In genomic region chr22:33325232-33326004, GRCh38 we compare ENCODE assay signal across 12 cellular contexts.
A peak's percentile ranks its signal among the peaks of the same experiment; 100 is the strongest.
DNase-seq lines count a peak whose midpoint lies in the region; ATAC-seq and TF ChIP-seq lines count a peak whose summit lies in the region.
"Had no signal": no experiment of that assay in that cellular context is flagged by ENCODE, and none has a peak within 500 bp of the region (broad histone marks: within the 10 kb centered on the region; RNA-seq: fewer than 3 reads in every experiment).

No MANE protein-coding gene starts in this region.

- H3K4me3 ChIP-seq in choroid plexus epithelial cell (ENCODE audit: low read depth, low read length) = no peak overlapping the region
- H3K4me3 ChIP-seq: cardiac muscle cell had no signal

- DNase-seq in DMS153 treated with DMSO at 0.1 percent for 48 hours (lab: John Stamatoyannopoulos, UW; ENCODE audit: unreplicated experiment) (peak; percentile 81), choroid plexus epithelial cell (ENCODE audit: low read depth) (peak; percentile 32), ecto neural progenitor cell (ENCODE audit: low spot score) (no peak), C1 segment of cervical spinal cord (lab: John Stamatoyannopoulos, UW) (no peak)
- DNase-seq in T-helper 2 cell treated with Interferon-gamma antibody and Interleukin-4, amounts not matched to agents 5 μg/mL and 100 μg/mL, for 36 hours (ENCODE audit: low spot score) = no peak
- DNase-seq: kidney, NCI-H1694, occipital lobe had no signal

- H3K27ac Mint-ChIP-seq in T-helper 2 cell treated with Interferon-gamma antibody and Interleukin-4, amounts not matched to agents 5 μg/mL and 100 μg/mL, for 36 hours = no peak overlapping the region

- ATAC-seq in GM18858 (IDR thresholded peaks at IDR 0.05; ENCODE audit: unreplicated experiment) (peak; percentile 60), HG03108 (IDR thresholded peaks at IDR 0.05; ENCODE audit: unreplicated experiment) (peak; percentile 56), HG02798 (IDR thresholded peaks at IDR 0.05; ENCODE audit: poor library complexity, unreplicated experiment) (no peak)

- no peak overlapping the region for H3K4me3 Mint-ChIP-seq in T-helper 2 cell treated with Interferon-gamma antibody and Interleukin-4, amounts not matched to agents 5 μg/mL and 100 μg/mL, for 36 hours

- no peaks in the 10 kb centered on the region for H3K9me3 Mint-ChIP-seq in T-helper 2 cell treated with Interferon-gamma antibody and Interleukin-4, amounts not matched to agents 5 μg/mL and 100 μg/mL, for 36 hours

- TF ChIP-seq CTCF in choroid plexus epithelial cell (conservative IDR thresholded peaks at IDR 0.05; ENCODE audit: low read depth, low read length) = no peak

- no peaks in the 10 kb centered on the region for H3K27me3 Mint-ChIP-seq in T-helper 2 cell treated with Interferon-gamma antibody and Interleukin-4, amounts not matched to agents 5 μg/mL and 100 μg/mL, for 36 hours (ENCODE audit: low read depth)

- no peaks in the 10 kb centered on the region for H3K36me3 Mint-ChIP-seq in T-helper 2 cell treated with Interferon-gamma antibody and Interleukin-4, amounts not matched to agents 5 μg/mL and 100 μg/mL, for 36 hours (ENCODE audit: low read depth)

- H3K4me1 Mint-ChIP-seq in T-helper 2 cell treated with Interferon-gamma antibody and Interleukin-4, amounts not matched to agents 5 μg/mL and 100 μg/mL, for 36 hours (ENCODE audit: low read depth) = no peaks in the 10 kb centered on the region

Comparison
In these comparisons a context has a peak if more than half of its experiments do, and no peak if none do; other contexts are left out.
1. DNase-seq: peak in DMS153 treated with DMSO at 0.1 percent for 48 hours (single experiment) and choroid plexus epithelial cell (single experiment); none in ecto neural progenitor cell (single experiment), C1 segment of cervical spinal cord (0 of 14) and T-helper 2 cell treated with Interferon-gamma antibody and Interleukin-4, amounts not matched to agents 5 μg/mL and 100 μg/mL, for 36 hours (single experiment).